In genomic region chr5:165616550-165617430, GRCh38 we compare ENCODE assay signal across 17 cellular contexts.
DNase-seq lines count a peak whose midpoint lies in the region; ATAC-seq lines count a peak whose summit lies in the region.
"Had no signal": no experiment of that assay in that cellular context is flagged by ENCODE, and none has a peak within 500 bp of the region (broad histone marks: within the 10 kb centered on the region; RNA-seq: fewer than 3 reads in every experiment).

No MANE protein-coding gene starts in this region.

- H3K27ac Mint-ChIP-seq in stimulated activated effector memory CD8-positive, alpha-beta T cell treated with anti-CD3 and anti-CD28 coated beads, Interleukin-12 subunit alpha, Interleukin-12 subunit beta, amount 100 ng/mL, for 72 hours = no peak overlapping the region
- H3K27ac Mint-ChIP-seq: activated naive CD8-positive, alpha-beta T cell treated with anti-CD3 and anti-CD28 coated beads, Interleukin-2, amount 10 ng/mL, durations not matched to agents 7 days and 5 days had no signal

- no peaks in the 10 kb centered on the region for H3K4me1 Mint-ChIP-seq in stimulated activated effector memory CD8-positive, alpha-beta T cell treated with anti-CD3 and anti-CD28 coated beads, Interleukin-12 subunit alpha, Interleukin-12 subunit beta, amount 100 ng/mL, for 72 hours
- H3K4me1 Mint-ChIP-seq: activated naive CD8-positive, alpha-beta T cell treated with anti-CD3 and anti-CD28 coated beads, Interleukin-2, amount 10 ng/mL, durations not matched to agents 7 days and 5 days had no signal

- no peaks in the 10 kb centered on the region for H3K36me3 Mint-ChIP-seq in stimulated activated effector memory CD8-positive, alpha-beta T cell treated with anti-CD3 and anti-CD28 coated beads, Interleukin-12 subunit alpha, Interleukin-12 subunit beta, amount 100 ng/mL, for 72 hours
- H3K36me3 Mint-ChIP-seq: activated naive CD8-positive, alpha-beta T cell treated with anti-CD3 and anti-CD28 coated beads, Interleukin-2, amount 10 ng/mL, durations not matched to agents 7 days and 5 days had no signal

- ATAC-seq in stimulated activated effector memory CD8-positive, alpha-beta T cell treated with anti-CD3 and anti-CD28 coated beads, Interleukin-12 subunit alpha, Interleukin-12 subunit beta, amount 100 ng/mL, for 72 hours = no peak
- ATAC-seq in HG02642 (IDR thresholded peaks at IDR 0.05; ENCODE audit: poor library complexity, unreplicated experiment) = no peak
- ATAC-seq: psoas muscle had no signal

- H3K4me3 Mint-ChIP-seq in stimulated activated effector memory CD8-positive, alpha-beta T cell treated with anti-CD3 and anti-CD28 coated beads, Interleukin-12 subunit alpha, Interleukin-12 subunit beta, amount 100 ng/mL, for 72 hours = no peak overlapping the region
- H3K4me3 Mint-ChIP-seq: activated naive CD8-positive, alpha-beta T cell treated with anti-CD3 and anti-CD28 coated beads, Interleukin-2, amount 10 ng/mL, durations not matched to agents 7 days and 5 days had no signal

- DNase-seq in A172 (ENCODE audit: low spot score) (peak; percentile 34), HS-5 (ENCODE audit: low read depth) (peak; percentile 35), OCI-M1 (lab: John Stamatoyannopoulos, UW) (peak; percentile 78), fibroblast of peridontal ligament (ENCODE audit: extremely low read depth) (peak; percentile 80), HuH-7.5 (ENCODE audit: low spot score) (no peak)
- no peak for DNase-seq in activated CD4-positive, CD25-positive, alpha-beta regulatory T cell (lab: John Stamatoyannopoulos, UW)
- no peak for DNase-seq in stimulated activated effector memory CD8-positive, alpha-beta T cell treated with anti-CD3 and anti-CD28 coated beads, Interleukin-12 subunit alpha, Interleukin-12 subunit beta, amount 100 ng/mL, for 72 hours (ENCODE audit: low spot score in 2 of 2)
- DNase-seq: activated CD8-positive, alpha-beta memory T cell treated with anti-CD3 and anti-CD28 coated beads, Interleukin-2, amount 50 U/mL, for 48 hours; activated naive CD8-positive, alpha-beta T cell treated with anti-CD3 and anti-CD28 coated beads, Interleukin-2, amount 10 ng/mL, durations not matched to agents 7 days and 5 days; DMS153; islet precursor cell; NCI-H1436; NCI-H524 treated with DMSO at 0.1 percent for 48 hours; psoas muscle; SJCRH30; stimulated activated CD4-positive, alpha-beta T cell treated with anti-CD3 and anti-CD28 coated beads, Interleukin-1b, Interleukin-23, amount 100 ng/mL, for 48 hours had no signal

- peaks cover 17% of the 10 kb centered on the region for H3K9me3 Mint-ChIP-seq in stimulated activated effector memory CD8-positive, alpha-beta T cell treated with anti-CD3 and anti-CD28 coated beads, Interleukin-12 subunit alpha, Interleukin-12 subunit beta, amount 100 ng/mL, for 72 hours

Comparison
In these comparisons a context has a peak if more than half of its experiments do, and no peak if none do; other contexts are left out.
1. DNase-seq: peak in A172 (single experiment), HS-5 (single experiment), OCI-M1 (single experiment) and fibroblast of peridontal ligament (single experiment); none in HuH-7.5 (single experiment), activated CD4-positive, CD25-positive, alpha-beta regulatory T cell (0 of 4) and stimulated activated effector memory CD8-positive, alpha-beta T cell treated with anti-CD3 and anti-CD28 coated beads, Interleukin-12 subunit alpha, Interleukin-12 subunit beta, amount 100 ng/mL, for 72 hours (0 of 2).